In genomic region chr10:101619983-101620382, GRCh38 we compare ENCODE assay signal across 25 cellular contexts. TPM values are rescaled to one million over a fixed set of nuclear protein-coding genes. Genes with fewer than 3 reads are reported as not detected.
DNase-seq lines count a peak whose midpoint lies in the region; ATAC-seq, FAIRE-seq and TF ChIP-seq lines count a peak whose summit lies in the region.
"Had no signal": no experiment of that assay in that cellular context is flagged by ENCODE, and none has a peak within 500 bp of the region (broad histone marks: within the 10 kb centered on the region; RNA-seq: fewer than 3 reads in every experiment).

No MANE protein-coding gene starts in this region.

- peak overlapping the region in 5 of 7 donors; percentile 31 to 68 (median 53) for H3K27ac Mint-ChIP-seq in CD14-positive monocyte
- H3K27ac Mint-ChIP-seq in activated T-helper 17 cell treated with anti-CD3 and anti-CD28 coated beads, Interleukin-2, amount 50 U/mL, for 72 hours = peak overlapping the region; percentile 62
- no peak overlapping the region for H3K27ac Mint-ChIP-seq in Caco-2 (ENCODE audit: unreplicated experiment)

- H2BK12ac ChIP-seq in neuronal stem cell (ENCODE audit: low read length) = no peak overlapping the region

- H3K4me3 Mint-ChIP-seq in CD14-positive monocyte (no peak overlapping the region), Caco-2 (ENCODE audit: unreplicated experiment) (no peak overlapping the region)
- H3K4me3 Mint-ChIP-seq in activated T-helper 17 cell treated with anti-CD3 and anti-CD28 coated beads, Interleukin-2, amount 50 U/mL, for 72 hours = no peak overlapping the region

- H3K4me2 ChIP-seq in neuronal stem cell (ENCODE audit: insufficient read depth, low read length, poor library complexity, severe bottlenecking) = no peak overlapping the region
- H3K4me2 ChIP-seq: A549 had no signal

- H3K9ac ChIP-seq in neuronal stem cell (ENCODE audit: low read depth, low read length, poor library complexity) = no peak overlapping the region

- peaks cover 3 to 38% of the 10 kb centered on the region in 2 donors for H3K4me1 ChIP-seq in neuronal stem cell (ENCODE audit: control insufficient read depth in 2 of 2, insufficient read depth in 1 of 2, low read depth in 1 of 2, low read length in 2 of 2)
- H3K4me1 ChIP-seq in pancreas = no peaks in the 10 kb centered on the region
- H3K4me1 ChIP-seq in Caco-2 = no peaks in the 10 kb centered on the region
- H3K4me1 ChIP-seq: A549, SJSA1 had no signal

- H3K27ac ChIP-seq in neuronal stem cell (replicated peaks; ENCODE audit: low read length) (peak overlapping the region; percentile 65), pancreas (no peak overlapping the region)
- H3K27ac ChIP-seq: A549, C4-2B, SJSA1 had no signal

- FAIRE-seq in pancreas (lab: Jason Lieb, UNC) = no peak
- FAIRE-seq: A549, GM19239, H54, HepG2 had no signal

- no CpG with 5 or more reads among the region's 6 CpGs for WGBS in neuronal stem cell (ENCODE audit: extremely low coverage in 2 of 2, insufficient read length in 2 of 2, insufficient replicate concordance in 1 of 2), 2 donors
- WGBS in pancreas, 2 donors = 96 to 98% methylated on average over 6 of the region's 6 CpGs

- H3K27me3 ChIP-seq in neuronal stem cell (ENCODE audit: control insufficient read depth in 3 of 3, insufficient read depth in 3 of 3, low read depth in 1 of 3, low read length in 3 of 3) = peaks cover 0 to 66% (median 0%) of the 10 kb centered on the region in 3 experiments
- no peaks in the 10 kb centered on the region for H3K27me3 ChIP-seq in pancreas
- H3K27me3 ChIP-seq in Caco-2 (replicated peaks; ENCODE audit: control insufficient read depth, insufficient read depth, low read length) = no peaks in the 10 kb centered on the region
- H3K27me3 ChIP-seq: SJSA1 had no signal

- no peak overlapping the region for H4K8ac ChIP-seq in neuronal stem cell (ENCODE audit: low read depth, low read length)

- peak overlapping the region; percentile 82 for H2AK5ac ChIP-seq in neuronal stem cell (ENCODE audit: low read depth, low read length)

- BruUV-seq in Caco-2 (replicated peaks; lab: Mats Ljungman, UMichigan) = no TSS peak

- peak overlapping the region; percentile 91 for H3K18ac ChIP-seq in neuronal stem cell (ENCODE audit: low read length)

- H2BK15ac ChIP-seq in neuronal stem cell (ENCODE audit: low read length) = no peak overlapping the region

- H3K9me3 Mint-ChIP-seq in CD14-positive monocyte (peaks cover 0 to 2% (median 0%) of the 10 kb centered on the region in 7 donors), Caco-2 (ENCODE audit: unreplicated experiment) (no peaks in the 10 kb centered on the region)
- no peaks in the 10 kb centered on the region for H3K9me3 Mint-ChIP-seq in activated T-helper 17 cell treated with anti-CD3 and anti-CD28 coated beads, Interleukin-2, amount 50 U/mL, for 72 hours

- no peak overlapping the region for H3K23ac ChIP-seq in neuronal stem cell (ENCODE audit: low read depth, low read length, poor library complexity)

- H3K4ac ChIP-seq in neuronal stem cell (ENCODE audit: low read length) = no peak overlapping the region

- no peak overlapping the region for H4K91ac ChIP-seq in neuronal stem cell (ENCODE audit: low read depth, low read length, poor library complexity)

- DNase-seq in CD14-positive monocyte (ENCODE audit: low spot score) = no peak
- peak; percentile 92 for DNase-seq in NCI-H82 (lab: John Stamatoyannopoulos, UW)
- no peak for DNase-seq in neuronal stem cell (ENCODE audit: low spot score)
- no peak for DNase-seq in germinal center (ENCODE audit: low spot score)
- DNase-seq in pancreas = no peak
- DNase-seq in Caco-2 = no peak
- DNase-seq: Karpas-422, NCI-H1092, NCI-H1436, NCI-H187, NCI-H2081 treated with DMSO at 0.1 percent for 48 hours, NCI-H2171, NCI-H345, NCI-H524, NCI-H748 treated with DMSO at 0.1 percent for 48 hours, Right ventricle myocardium superior, RPMI8226 had no signal

- H3K27me3 Mint-ChIP-seq in CD14-positive monocyte (ENCODE audit: low read depth in 3 of 3) = peaks cover 0 to 2% (median 1%) of the 10 kb centered on the region in 3 donors
- no peaks in the 10 kb centered on the region for H3K27me3 Mint-ChIP-seq in activated T-helper 17 cell treated with anti-CD3 and anti-CD28 coated beads, Interleukin-2, amount 50 U/mL, for 72 hours
- no peaks in the 10 kb centered on the region for H3K27me3 Mint-ChIP-seq in Caco-2 (ENCODE audit: insufficient read depth, unreplicated experiment)

- no peaks in the 10 kb centered on the region for H3K79me1 ChIP-seq in neuronal stem cell (ENCODE audit: low read depth, low read length)

- H3K36me3 ChIP-seq in neuronal stem cell (replicated peaks in 1 of 2; ENCODE audit: control insufficient read depth in 2 of 2, insufficient read depth in 2 of 2, low read length in 2 of 2) (peaks cover 0 to 3% of the 10 kb centered on the region in 2 donors), pancreas (peaks cover 0 to 12% (median 9%) of the 10 kb centered on the region in 3 donors), Caco-2 (ENCODE audit: control insufficient read depth, insufficient read depth, low read length) (no peaks in the 10 kb centered on the region)
- H3K36me3 ChIP-seq: SJSA1 had no signal

- TF ChIP-seq CTCF in CD14-positive monocyte (IDR thresholded peaks at IDR 0.05) = no peak
- no peak for TF ChIP-seq CTCF in pancreas (IDR thresholded peaks at IDR 0.05)
- no peak for TF ChIP-seq CTCF in Caco-2 (IDR thresholded peaks at IDR 0.05; ENCODE audit: insufficient read depth in 1 of 2, low read depth in 1 of 2, low read length in 1 of 2, severe bottlenecking in 1 of 2, unreplicated experiment in 1 of 2)

- H3K14ac ChIP-seq in neuronal stem cell (ENCODE audit: low read length) = no peak overlapping the region

- H3K9me3 ChIP-seq in neuronal stem cell (replicated peaks in 1 of 2; ENCODE audit: control insufficient read depth in 2 of 2, insufficient read depth in 1 of 2, low read depth in 1 of 2, low read length in 2 of 2) (no peaks in the 10 kb centered on the region), pancreas (no peaks in the 10 kb centered on the region), Caco-2 (no peaks in the 10 kb centered on the region)
- H3K9me3 ChIP-seq: A549, SJSA1 had no signal

- peaks cover 49% of the 10 kb centered on the region for H3K4me1 Mint-ChIP-seq in CD14-positive monocyte
- no peaks in the 10 kb centered on the region for H3K4me1 Mint-ChIP-seq in activated T-helper 17 cell treated with anti-CD3 and anti-CD28 coated beads, Interleukin-2, amount 50 U/mL, for 72 hours
- H3K4me1 Mint-ChIP-seq in Caco-2 (ENCODE audit: low read depth, unreplicated experiment) = no peaks in the 10 kb centered on the region

- H3K4me3 ChIP-seq in neuronal stem cell (ENCODE audit: low read length in 2 of 2) (no peak overlapping the region), pancreas (no peak overlapping the region), Caco-2 (ENCODE audit: low read depth, low read length) (no peak overlapping the region)
- H3K4me3 ChIP-seq: A549, SJSA1 had no signal

- CTCF ChIA-PET in Caco-2 (lab: Charles Lee) = interaction anchor here (0.7 kb wide), 1 partner anchor 51 kb away, joined by 4 read pairs; no protein-coding TSS in a partner anchor

- POLR2A ChIA-PET in Caco-2 (lab: Charles Lee) = no interaction called here

- H2BK5ac ChIP-seq in neuronal stem cell (ENCODE audit: low read length) = no peak overlapping the region

- no peak for ATAC-seq in activated T-helper 17 cell treated with anti-CD3 and anti-CD28 coated beads, Interleukin-2, amount 50 U/mL, for 72 hours (replicated peaks)
- no peak for ATAC-seq in pancreas
- ATAC-seq in HG03432 (IDR thresholded peaks at IDR 0.05; ENCODE audit: unreplicated experiment) = no peak
- ATAC-seq: A549, HepG2 had no signal

- peaks cover 58 to 80% of the 10 kb centered on the region in 2 donors for H3K36me3 Mint-ChIP-seq in CD14-positive monocyte
- peaks cover 74% of the 10 kb centered on the region for H3K36me3 Mint-ChIP-seq in activated T-helper 17 cell treated with anti-CD3 and anti-CD28 coated beads, Interleukin-2, amount 50 U/mL, for 72 hours (ENCODE audit: low read depth)
- H3K36me3 Mint-ChIP-seq in Caco-2 (ENCODE audit: insufficient read depth, unreplicated experiment) = peaks cover 10% of the 10 kb centered on the region

- H2AFZ ChIP-seq in neuronal stem cell (ENCODE audit: low read length) = no peak overlapping the region

- H2BK120ac ChIP-seq in neuronal stem cell (ENCODE audit: low read depth, low read length) = peak overlapping the region; percentile 29

- intact Hi-C loops in CD14-positive monocyte (cut with micrococcal nuclease) = no loop called here
- intact Hi-C loops in pancreas (cut with DNase I) = loop anchor here in 1 of 3 donors (10.0 kb wide), 1 partner anchor 155 kb away; the partner anchor contains the start of gene FGF8
- intact Hi-C loops in Caco-2 (cut with micrococcal nuclease; ENCODE audit: unreplicated experiment) = no loop called here

RNA-seq across cellular contexts. Expression of gene DPCD, which starts 31.9 kb away (rescaled TPM):
- 10 to 100 TPM in 1 of 2 donors, 1 to 10 TPM in 1; 9.0 to 17.0 TPM for polyA plus RNA-seq in CD14-positive monocyte
- 10 to 100 TPM; 10.6 to 19.2 TPM for total RNA-seq in activated T-helper 17 cell treated with anti-CD3 and anti-CD28 coated beads, Interleukin-2, amount 50 U/mL, for 72 hours
- 39.1 TPM for polyA plus RNA-seq in neuronal stem cell (2013, experiment 1 of 2)
- polyA plus RNA-seq in neuronal stem cell (2013, experiment 2 of 2) = 37.9 TPM
- total RNA-seq in pancreas = 1 to 10 TPM; 4.7 to 9.1 (median 6.4) TPM
- polyA plus RNA-seq in pancreas = 10 to 100 TPM; 10.1 to 17.0 TPM
- 13.1 and 14.0 TPM in 2 replicates for total RNA-seq in Caco-2 (2022)

RNA-seq across cellular contexts. Expression of gene POLL, which starts 31.9 kb away (rescaled TPM):
- polyA plus RNA-seq in CD14-positive monocyte (10 to 100 TPM in 1 of 2 donors, 1 to 10 TPM in 1; 9.9 to 10.6 TPM), pancreas (10 to 100 TPM; 54.5 to 81.1 TPM)
- total RNA-seq in activated T-helper 17 cell treated with anti-CD3 and anti-CD28 coated beads, Interleukin-2, amount 50 U/mL, for 72 hours = 10 to 100 TPM; 26.3 to 46.8 TPM
- 16.0 TPM for polyA plus RNA-seq in neuronal stem cell (2013, experiment 1 of 2)
- 15.3 TPM for polyA plus RNA-seq in neuronal stem cell (2013, experiment 2 of 2)
- total RNA-seq in pancreas (10 to 100 TPM; 18.2 to 32.9 (median 30.1) TPM), Caco-2 (2022) (34.7 and 35.5 TPM in 2 replicates)
